In the genomic region with DNA sequence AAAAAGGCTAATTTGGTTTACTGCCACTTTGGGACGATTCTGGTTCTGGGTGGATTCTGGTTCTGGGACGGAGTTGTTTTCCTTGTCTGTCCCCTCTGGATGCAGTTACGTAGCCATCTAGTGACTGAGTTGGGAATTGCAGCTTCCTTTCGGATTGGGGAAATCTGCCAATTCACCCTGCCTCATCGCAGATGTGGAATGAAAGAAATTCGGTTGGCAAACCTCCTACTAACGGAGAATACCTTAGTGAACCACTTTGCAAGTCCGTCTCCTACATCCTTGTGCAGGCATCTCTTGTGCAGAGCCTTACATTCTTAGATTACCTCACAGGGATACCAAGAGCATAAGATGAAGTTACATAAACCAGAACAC, we compare ENCODE assay signal across 1 cellular context.
TF ChIP-seq lines count a peak whose summit lies in the region.

No MANE protein-coding gene starts in this region.

TF ChIP-seq in SK-N-SH, 30 proteins besides CTCF, POLR2A, EP300 and RAD21 (continued from another document):
- TF ChIP-seq, protein P1, sequence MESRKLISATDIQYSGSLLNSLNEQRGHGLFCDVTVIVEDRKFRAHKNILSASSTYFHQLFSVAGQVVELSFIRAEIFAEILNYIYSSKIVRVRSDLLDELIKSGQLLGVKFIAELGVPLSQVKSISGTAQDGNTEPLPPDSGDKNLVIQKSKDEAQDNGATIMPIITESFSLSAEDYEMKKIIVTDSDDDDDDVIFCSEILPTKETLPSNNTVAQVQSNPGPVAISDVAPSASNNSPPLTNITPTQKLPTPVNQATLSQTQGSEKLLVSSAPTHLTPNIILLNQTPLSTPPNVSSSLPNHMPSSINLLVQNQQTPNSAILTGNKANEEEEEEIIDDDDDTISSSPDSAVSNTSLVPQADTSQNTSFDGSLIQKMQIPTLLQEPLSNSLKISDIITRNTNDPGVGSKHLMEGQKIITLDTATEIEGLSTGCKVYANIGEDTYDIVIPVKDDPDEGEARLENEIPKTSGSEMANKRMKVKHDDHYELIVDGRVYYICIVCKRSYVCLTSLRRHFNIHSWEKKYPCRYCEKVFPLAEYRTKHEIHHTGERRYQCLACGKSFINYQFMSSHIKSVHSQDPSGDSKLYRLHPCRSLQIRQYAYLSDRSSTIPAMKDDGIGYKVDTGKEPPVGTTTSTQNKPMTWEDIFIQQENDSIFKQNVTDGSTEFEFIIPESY (IDR thresholded peaks at IDR 0.05; ENCODE audit: borderline replicate concordance, low read depth): no peak
- TF ChIP-seq, protein P2, sequence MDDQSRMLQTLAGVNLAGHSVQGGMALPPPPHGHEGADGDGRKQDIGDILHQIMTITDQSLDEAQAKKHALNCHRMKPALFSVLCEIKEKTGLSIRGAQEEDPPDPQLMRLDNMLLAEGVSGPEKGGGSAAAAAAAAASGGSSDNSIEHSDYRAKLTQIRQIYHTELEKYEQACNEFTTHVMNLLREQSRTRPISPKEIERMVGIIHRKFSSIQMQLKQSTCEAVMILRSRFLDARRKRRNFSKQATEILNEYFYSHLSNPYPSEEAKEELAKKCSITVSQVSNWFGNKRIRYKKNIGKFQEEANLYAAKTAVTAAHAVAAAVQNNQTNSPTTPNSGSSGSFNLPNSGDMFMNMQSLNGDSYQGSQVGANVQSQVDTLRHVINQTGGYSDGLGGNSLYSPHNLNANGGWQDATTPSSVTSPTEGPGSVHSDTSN (IDR thresholded peaks at IDR 0.05): peak; percentile 12; the same call in 1 of the 2 replicates
- no peak; the same call in 1 of the 2 replicates for TF ChIP-seq FOSL2 (IDR thresholded peaks at IDR 0.05; ENCODE audit: borderline replicate concordance, low read depth)
- TF ChIP-seq, protein P3, sequence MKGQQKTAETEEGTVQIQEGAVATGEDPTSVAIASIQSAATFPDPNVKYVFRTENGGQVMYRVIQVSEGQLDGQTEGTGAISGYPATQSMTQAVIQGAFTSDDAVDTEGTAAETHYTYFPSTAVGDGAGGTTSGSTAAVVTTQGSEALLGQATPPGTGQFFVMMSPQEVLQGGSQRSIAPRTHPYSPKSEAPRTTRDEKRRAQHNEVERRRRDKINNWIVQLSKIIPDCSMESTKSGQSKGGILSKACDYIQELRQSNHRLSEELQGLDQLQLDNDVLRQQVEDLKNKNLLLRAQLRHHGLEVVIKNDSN (IDR thresholded peaks at IDR 0.05; ENCODE audit: borderline replicate concordance, low read depth): no peak
- no peak for TF ChIP-seq MXI1 (IDR thresholded peaks at IDR 0.05; ENCODE audit: low read depth, low read length)
- no peak for TF ChIP-seq MEF2A (IDR thresholded peaks at IDR 0.05; ENCODE audit: borderline replicate concordance, low read depth)
- TF ChIP-seq ELF1 (IDR thresholded peaks at IDR 0.05): no peak
- no peak for TF ChIP-seq EZH2phosphoT487 (IDR thresholded peaks at IDR 0.05; ENCODE audit: borderline replicate concordance, low read depth)
- no peak for TF ChIP-seq NRF1 (IDR thresholded peaks at IDR 0.05; ENCODE audit: low read depth, low read length)
- TF ChIP-seq NFIC (IDR thresholded peaks at IDR 0.05; ENCODE audit: borderline replicate concordance): peak; percentile 63; the same call in 1 of the 2 replicates
- no peak for TF ChIP-seq RFX5 (IDR thresholded peaks at IDR 0.05; ENCODE audit: low read length)
- no peak for TF ChIP-seq TEAD4 (IDR thresholded peaks at IDR 0.05; ENCODE audit: borderline replicate concordance, insufficient read depth)
- TF ChIP-seq, protein P4, sequence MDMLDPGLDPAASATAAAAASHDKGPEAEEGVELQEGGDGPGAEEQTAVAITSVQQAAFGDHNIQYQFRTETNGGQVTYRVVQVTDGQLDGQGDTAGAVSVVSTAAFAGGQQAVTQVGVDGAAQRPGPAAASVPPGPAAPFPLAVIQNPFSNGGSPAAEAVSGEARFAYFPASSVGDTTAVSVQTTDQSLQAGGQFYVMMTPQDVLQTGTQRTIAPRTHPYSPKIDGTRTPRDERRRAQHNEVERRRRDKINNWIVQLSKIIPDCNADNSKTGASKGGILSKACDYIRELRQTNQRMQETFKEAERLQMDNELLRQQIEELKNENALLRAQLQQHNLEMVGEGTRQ (IDR thresholded peaks at IDR 0.05; ENCODE audit: borderline replicate concordance, low read depth, low read length): no peak
- TF ChIP-seq, protein P5, sequence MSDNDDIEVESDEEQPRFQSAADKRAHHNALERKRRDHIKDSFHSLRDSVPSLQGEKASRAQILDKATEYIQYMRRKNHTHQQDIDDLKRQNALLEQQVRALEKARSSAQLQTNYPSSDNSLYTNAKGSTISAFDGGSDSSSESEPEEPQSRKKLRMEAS (IDR thresholded peaks at IDR 0.05; ENCODE audit: low read depth): 0 out of 2 replicates have a peak, but pooled peaks have one; percentile 29
- TF ChIP-seq YY1 (IDR thresholded peaks at IDR 0.05; ENCODE audit: low read depth): no peak
- no peak for TF ChIP-seq GABPA (IDR thresholded peaks at IDR 0.05; ENCODE audit: low read depth)
- TF ChIP-seq, protein P6, sequence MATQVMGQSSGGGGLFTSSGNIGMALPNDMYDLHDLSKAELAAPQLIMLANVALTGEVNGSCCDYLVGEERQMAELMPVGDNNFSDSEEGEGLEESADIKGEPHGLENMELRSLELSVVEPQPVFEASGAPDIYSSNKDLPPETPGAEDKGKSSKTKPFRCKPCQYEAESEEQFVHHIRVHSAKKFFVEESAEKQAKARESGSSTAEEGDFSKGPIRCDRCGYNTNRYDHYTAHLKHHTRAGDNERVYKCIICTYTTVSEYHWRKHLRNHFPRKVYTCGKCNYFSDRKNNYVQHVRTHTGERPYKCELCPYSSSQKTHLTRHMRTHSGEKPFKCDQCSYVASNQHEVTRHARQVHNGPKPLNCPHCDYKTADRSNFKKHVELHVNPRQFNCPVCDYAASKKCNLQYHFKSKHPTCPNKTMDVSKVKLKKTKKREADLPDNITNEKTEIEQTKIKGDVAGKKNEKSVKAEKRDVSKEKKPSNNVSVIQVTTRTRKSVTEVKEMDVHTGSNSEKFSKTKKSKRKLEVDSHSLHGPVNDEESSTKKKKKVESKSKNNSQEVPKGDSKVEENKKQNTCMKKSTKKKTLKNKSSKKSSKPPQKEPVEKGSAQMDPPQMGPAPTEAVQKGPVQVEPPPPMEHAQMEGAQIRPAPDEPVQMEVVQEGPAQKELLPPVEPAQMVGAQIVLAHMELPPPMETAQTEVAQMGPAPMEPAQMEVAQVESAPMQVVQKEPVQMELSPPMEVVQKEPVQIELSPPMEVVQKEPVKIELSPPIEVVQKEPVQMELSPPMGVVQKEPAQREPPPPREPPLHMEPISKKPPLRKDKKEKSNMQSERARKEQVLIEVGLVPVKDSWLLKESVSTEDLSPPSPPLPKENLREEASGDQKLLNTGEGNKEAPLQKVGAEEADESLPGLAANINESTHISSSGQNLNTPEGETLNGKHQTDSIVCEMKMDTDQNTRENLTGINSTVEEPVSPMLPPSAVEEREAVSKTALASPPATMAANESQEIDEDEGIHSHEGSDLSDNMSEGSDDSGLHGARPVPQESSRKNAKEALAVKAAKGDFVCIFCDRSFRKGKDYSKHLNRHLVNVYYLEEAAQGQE (IDR thresholded peaks at IDR 0.05; ENCODE audit: low read depth, low read length): no peak
- no peak for TF ChIP-seq JUND (IDR thresholded peaks at IDR 0.05)
